In the genomic region with DNA sequence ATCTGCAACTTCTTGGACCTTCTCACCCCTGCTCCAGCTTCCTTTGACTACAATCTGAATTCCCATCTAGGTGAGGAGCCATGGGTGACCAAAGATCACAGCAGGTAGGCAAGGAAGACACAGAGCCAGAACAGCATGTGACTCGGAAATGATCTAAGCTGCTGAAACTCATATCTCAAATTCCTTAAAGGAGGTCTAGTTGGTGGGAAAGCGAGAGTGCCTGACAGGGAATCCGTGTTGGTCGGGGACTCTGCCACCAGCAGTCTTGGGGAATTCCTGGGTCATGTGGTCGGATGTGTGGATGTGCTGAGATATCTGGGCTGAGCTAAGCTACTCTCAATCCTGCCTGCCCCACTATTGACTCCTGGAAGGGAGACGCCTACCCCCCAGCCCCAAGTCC, we compare ENCODE assay signal across 1 cellular context.
TF ChIP-seq lines count a peak whose summit lies in the region.

No MANE protein-coding gene starts in this region.

TF ChIP-seq in WTC11, 78 proteins besides CTCF, POLR2A, EP300 and RAD21 (continued from another document):
- TF ChIP-seq, protein P1, sequence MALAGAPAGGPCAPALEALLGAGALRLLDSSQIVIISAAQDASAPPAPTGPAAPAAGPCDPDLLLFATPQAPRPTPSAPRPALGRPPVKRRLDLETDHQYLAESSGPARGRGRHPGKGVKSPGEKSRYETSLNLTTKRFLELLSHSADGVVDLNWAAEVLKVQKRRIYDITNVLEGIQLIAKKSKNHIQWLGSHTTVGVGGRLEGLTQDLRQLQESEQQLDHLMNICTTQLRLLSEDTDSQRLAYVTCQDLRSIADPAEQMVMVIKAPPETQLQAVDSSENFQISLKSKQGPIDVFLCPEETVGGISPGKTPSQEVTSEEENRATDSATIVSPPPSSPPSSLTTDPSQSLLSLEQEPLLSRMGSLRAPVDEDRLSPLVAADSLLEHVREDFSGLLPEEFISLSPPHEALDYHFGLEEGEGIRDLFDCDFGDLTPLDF (CRISPR knock-in tag; IDR thresholded peaks at IDR 0.05) = no peak
- TF ChIP-seq STAT6 (CRISPR knock-in tag; conservative IDR thresholded peaks at IDR 0.05; ENCODE audit: low read depth) (no peak), ZNF423 (CRISPR knock-in tag; IDR thresholded peaks at IDR 0.05) (no peak; the same call in 1 of the 2 replicates), ZMAT4 (CRISPR knock-in tag; IDR thresholded peaks at IDR 0.05) (no peak)
- TF ChIP-seq, protein P2, sequence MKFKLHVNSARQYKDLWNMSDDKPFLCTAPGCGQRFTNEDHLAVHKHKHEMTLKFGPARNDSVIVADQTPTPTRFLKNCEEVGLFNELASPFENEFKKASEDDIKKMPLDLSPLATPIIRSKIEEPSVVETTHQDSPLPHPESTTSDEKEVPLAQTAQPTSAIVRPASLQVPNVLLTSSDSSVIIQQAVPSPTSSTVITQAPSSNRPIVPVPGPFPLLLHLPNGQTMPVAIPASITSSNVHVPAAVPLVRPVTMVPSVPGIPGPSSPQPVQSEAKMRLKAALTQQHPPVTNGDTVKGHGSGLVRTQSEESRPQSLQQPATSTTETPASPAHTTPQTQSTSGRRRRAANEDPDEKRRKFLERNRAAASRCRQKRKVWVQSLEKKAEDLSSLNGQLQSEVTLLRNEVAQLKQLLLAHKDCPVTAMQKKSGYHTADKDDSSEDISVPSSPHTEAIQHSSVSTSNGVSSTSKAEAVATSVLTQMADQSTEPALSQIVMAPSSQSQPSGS (CRISPR knock-in tag; IDR thresholded peaks at IDR 0.05; ENCODE audit: borderline replicate concordance, low read depth) = no peak
- TF ChIP-seq, protein P3, sequence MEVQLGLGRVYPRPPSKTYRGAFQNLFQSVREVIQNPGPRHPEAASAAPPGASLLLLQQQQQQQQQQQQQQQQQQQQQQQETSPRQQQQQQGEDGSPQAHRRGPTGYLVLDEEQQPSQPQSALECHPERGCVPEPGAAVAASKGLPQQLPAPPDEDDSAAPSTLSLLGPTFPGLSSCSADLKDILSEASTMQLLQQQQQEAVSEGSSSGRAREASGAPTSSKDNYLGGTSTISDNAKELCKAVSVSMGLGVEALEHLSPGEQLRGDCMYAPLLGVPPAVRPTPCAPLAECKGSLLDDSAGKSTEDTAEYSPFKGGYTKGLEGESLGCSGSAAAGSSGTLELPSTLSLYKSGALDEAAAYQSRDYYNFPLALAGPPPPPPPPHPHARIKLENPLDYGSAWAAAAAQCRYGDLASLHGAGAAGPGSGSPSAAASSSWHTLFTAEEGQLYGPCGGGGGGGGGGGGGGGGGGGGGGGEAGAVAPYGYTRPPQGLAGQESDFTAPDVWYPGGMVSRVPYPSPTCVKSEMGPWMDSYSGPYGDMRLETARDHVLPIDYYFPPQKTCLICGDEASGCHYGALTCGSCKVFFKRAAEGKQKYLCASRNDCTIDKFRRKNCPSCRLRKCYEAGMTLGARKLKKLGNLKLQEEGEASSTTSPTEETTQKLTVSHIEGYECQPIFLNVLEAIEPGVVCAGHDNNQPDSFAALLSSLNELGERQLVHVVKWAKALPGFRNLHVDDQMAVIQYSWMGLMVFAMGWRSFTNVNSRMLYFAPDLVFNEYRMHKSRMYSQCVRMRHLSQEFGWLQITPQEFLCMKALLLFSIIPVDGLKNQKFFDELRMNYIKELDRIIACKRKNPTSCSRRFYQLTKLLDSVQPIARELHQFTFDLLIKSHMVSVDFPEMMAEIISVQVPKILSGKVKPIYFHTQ (CRISPR knock-in tag; IDR thresholded peaks at IDR 0.05) = no peak
